Comparison of ENCODE assay signal across 17 cellular contexts in genomic region chr12:19410211-19410610, GRCh38. TPM values are rescaled to one million over a fixed set of nuclear protein-coding genes. Genes with fewer than 3 reads are reported as not detected.
DNase-seq lines count a peak whose midpoint lies in the region; ATAC-seq and TF ChIP-seq lines count a peak whose summit lies in the region.
"Had no signal": no experiment of that assay in that cellular context is flagged by ENCODE, and none has a peak within 500 bp of the region (broad histone marks: within the 10 kb centered on the region; RNA-seq: fewer than 3 reads in every experiment).

No MANE protein-coding gene starts in this region.

- no peaks in the 10 kb centered on the region for H3K36me3 ChIP-seq in esophagus (ENCODE audit: control insufficient read depth in 2 of 2, insufficient read depth in 2 of 2, low read length in 1 of 2)
- no peaks in the 10 kb centered on the region for H3K36me3 ChIP-seq in body of pancreas (replicated peaks in 1 of 2; ENCODE audit: insufficient read depth in 1 of 2, low read depth in 2 of 2)

- WGBS in esophagus, 2 donors: 34 to 45% methylated on average over 6 of the region's 6 CpGs
- WGBS in body of pancreas, 2 donors: 53 to 54% methylated on average over 6 of the region's 6 CpGs

- POLR2A ChIA-PET in activated CD4-positive, alpha-beta T cell treated with anti-CD3 and anti-CD28 coated beads, Interleukin-2, amount 10 ng/mL, durations not matched to agents 7 days and 5 days (lab: Charles Lee): no interaction called here

- TF ChIP-seq POLR2A in body of pancreas (IDR thresholded peaks at IDR 0.05): no peak

- H3K27ac ChIP-seq in esophagus (ENCODE audit: low read depth in 2 of 2, low read length in 1 of 2): peak overlapping the region; percentile 42 to 68
- H3K27ac ChIP-seq in body of pancreas: no peak overlapping the region

- no peaks in the 10 kb centered on the region for H3K9me3 Mint-ChIP-seq in nephron
- peaks cover 2% of the 10 kb centered on the region for H3K9me3 Mint-ChIP-seq in activated CD4-positive, alpha-beta T cell treated with anti-CD3 and anti-CD28 coated beads, Interleukin-2, amount 10 ng/mL, durations not matched to agents 7 days and 5 days
- H3K9me3 Mint-ChIP-seq: central memory CD8-positive, alpha-beta T cell; stimulated activated memory B cell treated with anti-CD40 and anti-IgM and Interleukin-4, amounts not matched to agents 10 μg/mL and 1 μg/mL and 100 μg/mL, for 72 hours had no signal

- no peaks in the 10 kb centered on the region for H3K27me3 ChIP-seq in esophagus (ENCODE audit: control insufficient read depth in 1 of 2, insufficient read depth in 2 of 2, low read length in 2 of 2)
- no peaks in the 10 kb centered on the region for H3K27me3 ChIP-seq in body of pancreas

- intact Hi-C loops in body of pancreas (cut with DNase I): no loop called here

- H3K27me3 Mint-ChIP-seq in nephron (ENCODE audit: low read depth): no peaks in the 10 kb centered on the region
- peaks cover 5% of the 10 kb centered on the region for H3K27me3 Mint-ChIP-seq in activated CD4-positive, alpha-beta T cell treated with anti-CD3 and anti-CD28 coated beads, Interleukin-2, amount 10 ng/mL, durations not matched to agents 7 days and 5 days
- H3K27me3 Mint-ChIP-seq: B cell; central memory CD8-positive, alpha-beta T cell; stimulated activated memory B cell treated with anti-CD40 and anti-IgM and Interleukin-4, amounts not matched to agents 10 μg/mL and 1 μg/mL and 100 μg/mL, for 72 hours had no signal

- H3K9me3 ChIP-seq in esophagus (ENCODE audit: control insufficient read depth in 2 of 2, insufficient read depth in 1 of 2, low read depth in 1 of 2, low read length in 1 of 2): no peaks in the 10 kb centered on the region
- H3K9me3 ChIP-seq in body of pancreas: no peaks in the 10 kb centered on the region
- H3K9me3 ChIP-seq: mucosa of descending colon had no signal

- no peak for TF ChIP-seq CTCF in nephron (IDR thresholded peaks at IDR 0.05; ENCODE audit: unreplicated experiment in 3 of 3)
- TF ChIP-seq CTCF in GM20000 (IDR thresholded peaks at IDR 0.05; ENCODE audit: extremely low read depth, missing control alignments): no peak
- no peak for TF ChIP-seq CTCF in body of pancreas (IDR thresholded peaks at IDR 0.05)

- DNase-seq in DMS153 (lab: John Stamatoyannopoulos, UW) (peak; percentile 51), NCI-H1436 (lab: John Stamatoyannopoulos, UW) (peak; percentile 40), GM20000 (ENCODE audit: low spot score) (no peak), body of pancreas (no peak), GOT3 (lab: John Stamatoyannopoulos, UW) (no peak)
- no peak for DNase-seq in activated CD4-positive, alpha-beta T cell treated with anti-CD3 and anti-CD28 coated beads, Interleukin-2, amount 10 ng/mL, durations not matched to agents 7 days and 5 days
- DNase-seq: activated naive CD4-positive, alpha-beta T cell treated with anti-CD3 and anti-CD28 coated beads, Interleukin-2, amount 50 U/mL, for 16 hours; EL; mucosa of descending colon; NCI-H524 treated with DMSO at 0.1 percent for 48 hours; posterior cingulate gyrus; stimulated activated CD4-positive, alpha-beta T cell treated with anti-CD3 and anti-CD28 coated beads, Interleukin-4, amount 100 ng/mL, for 1 hour had no signal

- ATAC-seq in body of pancreas: no peak
- ATAC-seq: mucosa of descending colon; stimulated activated memory B cell treated with anti-CD40 and anti-IgM and Interleukin-4, amounts not matched to agents 10 μg/mL and 1 μg/mL and 100 μg/mL, for 72 hours had no signal

- H3K4me3 ChIP-seq in esophagus (ENCODE audit: low read depth in 1 of 2, low read length in 2 of 2) (no peak overlapping the region), body of pancreas (no peak overlapping the region)
- H3K4me3 ChIP-seq: mucosa of descending colon had no signal

- no peaks in the 10 kb centered on the region for H3K36me3 Mint-ChIP-seq in nephron (ENCODE audit: low read depth)
- H3K36me3 Mint-ChIP-seq in activated CD4-positive, alpha-beta T cell treated with anti-CD3 and anti-CD28 coated beads, Interleukin-2, amount 10 ng/mL, durations not matched to agents 7 days and 5 days (ENCODE audit: low read depth): no peaks in the 10 kb centered on the region
- H3K36me3 Mint-ChIP-seq: stimulated activated memory B cell treated with anti-CD40 and anti-IgM and Interleukin-4, amounts not matched to agents 10 μg/mL and 1 μg/mL and 100 μg/mL, for 72 hours had no signal

- CTCF ChIA-PET in activated CD4-positive, alpha-beta T cell treated with anti-CD3 and anti-CD28 coated beads, Interleukin-2, amount 10 ng/mL, durations not matched to agents 7 days and 5 days (lab: Charles Lee): interaction anchor here (1.1 to 2.5 kb wide), 3 partner anchors 9 to 14 kb away, joined by 3 to 9 read pairs (median 3); no protein-coding TSS in a partner anchor

- no peaks in the 10 kb centered on the region for H3K4me1 ChIP-seq in esophagus (ENCODE audit: control insufficient read depth in 2 of 2, insufficient read depth in 2 of 2, low read length in 1 of 2)
- no peaks in the 10 kb centered on the region for H3K4me1 ChIP-seq in body of pancreas

- H3K4me1 Mint-ChIP-seq in nephron: peaks cover 36% of the 10 kb centered on the region
- no peaks in the 10 kb centered on the region for H3K4me1 Mint-ChIP-seq in activated CD4-positive, alpha-beta T cell treated with anti-CD3 and anti-CD28 coated beads, Interleukin-2, amount 10 ng/mL, durations not matched to agents 7 days and 5 days
- H3K4me1 Mint-ChIP-seq: B cell; central memory CD8-positive, alpha-beta T cell; stimulated activated memory B cell treated with anti-CD40 and anti-IgM and Interleukin-4, amounts not matched to agents 10 μg/mL and 1 μg/mL and 100 μg/mL, for 72 hours had no signal

- H3K27ac Mint-ChIP-seq in nephron: peak overlapping the region; percentile 77 to 91 (median 87)
- H3K27ac Mint-ChIP-seq in activated CD4-positive, alpha-beta T cell treated with anti-CD3 and anti-CD28 coated beads, Interleukin-2, amount 10 ng/mL, durations not matched to agents 7 days and 5 days: no peak overlapping the region
- H3K27ac Mint-ChIP-seq: B cell; stimulated activated memory B cell treated with anti-CD40 and anti-IgM and Interleukin-4, amounts not matched to agents 10 μg/mL and 1 μg/mL and 100 μg/mL, for 72 hours had no signal

- H3K4me3 Mint-ChIP-seq in nephron: peak overlapping the region in 1 of 3 experiments; percentile 6
- H3K4me3 Mint-ChIP-seq in activated CD4-positive, alpha-beta T cell treated with anti-CD3 and anti-CD28 coated beads, Interleukin-2, amount 10 ng/mL, durations not matched to agents 7 days and 5 days: no peak overlapping the region
- H3K4me3 Mint-ChIP-seq: B cell; central memory CD8-positive, alpha-beta T cell; stimulated activated memory B cell treated with anti-CD40 and anti-IgM and Interleukin-4, amounts not matched to agents 10 μg/mL and 1 μg/mL and 100 μg/mL, for 72 hours had no signal

RNA-seq across cellular contexts. Expression of gene AEBP2, which starts 29.1 kb away (rescaled TPM):
- 10 to 100 TPM; 13.6 to 14.0 TPM for polyA plus RNA-seq in esophagus
- 10 to 100 TPM; 45.8 to 49.1 TPM for total RNA-seq in activated CD4-positive, alpha-beta T cell treated with anti-CD3 and anti-CD28 coated beads, Interleukin-2, amount 10 ng/mL, durations not matched to agents 7 days and 5 days
- 10 to 100 TPM; 25.1 to 25.7 TPM for total RNA-seq in body of pancreas

Comparison
In these comparisons a context has a peak if more than half of its experiments do, and no peak if none do; other contexts are left out.
1. DNase-seq: peak in DMS153 (single experiment) and NCI-H1436 (single experiment); none in GM20000 (single experiment), activated CD4-positive, alpha-beta T cell treated with anti-CD3 and anti-CD28 coated beads, Interleukin-2, amount 10 ng/mL, durations not matched to agents 7 days and 5 days (single experiment), body of pancreas (0 of 4) and GOT3 (single experiment).
2. H3K27ac ChIP-seq: peak in esophagus (2 of 2); none in body of pancreas (0 of 4).